18 cellular contexts compared by ENCODE assay signal in the genomic region with DNA sequence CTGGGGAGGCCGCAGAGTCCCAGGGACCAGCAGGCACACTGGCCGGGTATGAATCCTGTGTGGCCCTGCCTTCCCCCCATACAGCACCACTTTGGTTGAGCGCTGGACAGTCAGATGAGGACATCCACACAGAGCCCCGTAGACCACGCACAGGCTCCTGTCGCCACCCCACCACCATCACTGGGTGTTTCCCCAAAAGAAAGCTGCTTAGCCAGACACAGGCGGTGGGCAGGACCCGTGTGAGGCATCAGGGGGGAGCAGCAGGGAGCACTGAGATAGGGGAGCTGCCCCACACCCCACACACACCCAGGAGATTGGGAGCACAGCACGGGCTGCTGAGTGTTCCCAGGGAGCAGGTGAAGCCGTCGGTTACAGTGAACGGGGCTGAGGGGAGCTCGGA. TPM values are rescaled to one million over a fixed set of nuclear protein-coding genes. Genes with fewer than 3 reads are reported as not detected.
A peak's percentile ranks its signal among the peaks of the same experiment; 100 is the strongest.
DNase-seq lines count a peak whose midpoint lies in the region; ATAC-seq and TF ChIP-seq lines count a peak whose summit lies in the region.
"Had no signal": no experiment of that assay in that cellular context is flagged by ENCODE, and none has a peak within 500 bp of the region (broad histone marks: within the 10 kb centered on the region; RNA-seq: fewer than 3 reads in every experiment).

No MANE protein-coding gene starts in this region.

- no peaks in the 10 kb centered on the region for H3K36me3 ChIP-seq in colonic mucosa
- no peaks in the 10 kb centered on the region for H3K36me3 ChIP-seq in naive thymus-derived CD4-positive, alpha-beta T cell (ENCODE audit: control insufficient read depth in 2 of 3, insufficient read depth in 3 of 3, low read length in 3 of 3)
- H3K36me3 ChIP-seq: esophagus squamous epithelium had no signal

- peaks cover 0 to 2% (median 0%) of the 10 kb centered on the region in 7 donors for H3K4me1 Mint-ChIP-seq in naive thymus-derived CD4-positive, alpha-beta T cell
- no peaks in the 10 kb centered on the region for H3K4me1 Mint-ChIP-seq in type B pancreatic cell (ENCODE audit: unreplicated experiment)

- no peaks in the 10 kb centered on the region for H3K9me3 ChIP-seq in colonic mucosa
- no peaks in the 10 kb centered on the region for H3K9me3 ChIP-seq in naive thymus-derived CD4-positive, alpha-beta T cell (ENCODE audit: control insufficient read depth in 2 of 3, low read length in 3 of 3)
- H3K9me3 ChIP-seq: esophagus squamous epithelium had no signal

- H3K27ac Mint-ChIP-seq in naive thymus-derived CD4-positive, alpha-beta T cell = no peak overlapping the region
- no peak overlapping the region for H3K27ac Mint-ChIP-seq in type B pancreatic cell
- H3K27ac Mint-ChIP-seq: activated naive CD4-positive, alpha-beta T cell treated with anti-CD3 and anti-CD28 coated beads, Interleukin-2, amount 50 U/mL, for 72 hours; CD4-positive, alpha-beta T cell; stimulated activated naive CD8-positive, alpha-beta T cell treated with anti-CD3 and anti-CD28 coated beads, Interleukin-15, Interleukin-2, amounts not matched to agents 100 ng/mL and 50 ng/mL, for 24 hours had no signal

- H3K9ac ChIP-seq in colonic mucosa (ENCODE audit: low read depth in 2 of 2, low read length in 2 of 2) = no peak overlapping the region
- H3K9ac ChIP-seq: KMS-11 had no signal

- H3K4me1 ChIP-seq in colonic mucosa = no peaks in the 10 kb centered on the region
- no peaks in the 10 kb centered on the region for H3K4me1 ChIP-seq in naive thymus-derived CD4-positive, alpha-beta T cell (ENCODE audit: control insufficient read depth in 2 of 2, insufficient read depth in 2 of 2, low read length in 2 of 2)

- POLR2A ChIA-PET in naive thymus-derived CD4-positive, alpha-beta T cell (lab: Charles Lee) = no interaction called here

- no peak overlapping the region for H3K27ac ChIP-seq in colonic mucosa
- H3K27ac ChIP-seq in naive thymus-derived CD4-positive, alpha-beta T cell (ENCODE audit: low read depth, low read length) = no peak overlapping the region
- H3K27ac ChIP-seq: dorsolateral prefrontal cortex, esophagus squamous epithelium, KMS-11 had no signal

- peaks cover 0 to 6% (median 4%) of the 10 kb centered on the region in 5 donors for H3K27me3 Mint-ChIP-seq in naive thymus-derived CD4-positive, alpha-beta T cell
- H3K27me3 Mint-ChIP-seq in type B pancreatic cell = no peaks in the 10 kb centered on the region
- H3K27me3 Mint-ChIP-seq: CD4-positive, alpha-beta T cell had no signal

- no peaks in the 10 kb centered on the region for H3K9me3 Mint-ChIP-seq in naive thymus-derived CD4-positive, alpha-beta T cell
- H3K9me3 Mint-ChIP-seq in type B pancreatic cell = no peaks in the 10 kb centered on the region
- H3K9me3 Mint-ChIP-seq: activated naive CD4-positive, alpha-beta T cell treated with anti-CD3 and anti-CD28 coated beads, Interleukin-2, amount 50 U/mL, for 72 hours; CD4-positive, alpha-beta T cell; stimulated activated naive CD8-positive, alpha-beta T cell treated with anti-CD3 and anti-CD28 coated beads, Interleukin-15, Interleukin-2, amounts not matched to agents 100 ng/mL and 50 ng/mL, for 24 hours had no signal

- ATAC-seq in naive thymus-derived CD4-positive, alpha-beta T cell = peak; percentile 6
- no peak for ATAC-seq in GM18520 (IDR thresholded peaks at IDR 0.05; ENCODE audit: unreplicated experiment)
- ATAC-seq: activated naive CD4-positive, alpha-beta T cell treated with anti-CD3 and anti-CD28 coated beads, Interleukin-2, amount 50 U/mL, for 72 hours had no signal

- intact Hi-C loops in colonic mucosa (cut with DNase I) = no loop called here
- intact Hi-C loops in naive thymus-derived CD4-positive, alpha-beta T cell (cut with micrococcal nuclease) = no loop called here

- H3K4me3 Mint-ChIP-seq in naive thymus-derived CD4-positive, alpha-beta T cell = no peak overlapping the region
- H3K4me3 Mint-ChIP-seq in type B pancreatic cell = no peak overlapping the region
- H3K4me3 Mint-ChIP-seq: CD4-positive, alpha-beta T cell; stimulated activated naive CD8-positive, alpha-beta T cell treated with anti-CD3 and anti-CD28 coated beads, Interleukin-15, Interleukin-2, amounts not matched to agents 100 ng/mL and 50 ng/mL, for 24 hours had no signal

- H3K36me3 Mint-ChIP-seq in naive thymus-derived CD4-positive, alpha-beta T cell = no peaks in the 10 kb centered on the region
- no peaks in the 10 kb centered on the region for H3K36me3 Mint-ChIP-seq in type B pancreatic cell
- H3K36me3 Mint-ChIP-seq: activated naive CD4-positive, alpha-beta T cell treated with anti-CD3 and anti-CD28 coated beads, Interleukin-2, amount 50 U/mL, for 72 hours had no signal

- no peaks in the 10 kb centered on the region for H3K27me3 ChIP-seq in colonic mucosa
- H3K27me3 ChIP-seq in naive thymus-derived CD4-positive, alpha-beta T cell (ENCODE audit: control insufficient read depth in 2 of 2, insufficient read depth in 2 of 2, low read length in 2 of 2) = no peaks in the 10 kb centered on the region
- H3K27me3 ChIP-seq: dorsolateral prefrontal cortex had no signal

- DNase-seq in activated naive CD4-positive, alpha-beta T cell treated with anti-CD3 and anti-CD28 coated beads, Interleukin-2, amount 50 U/mL, for 16 hours = peak; percentile 5
- DNase-seq in activated naive CD4-positive, alpha-beta T cell (lab: John Stamatoyannopoulos, UW) = no peak
- DNase-seq in colonic mucosa (peak; percentile 5), type B pancreatic cell (ENCODE audit: extremely low spot score, unreplicated experiment) (peak; percentile 66), NCI-H1436 (lab: John Stamatoyannopoulos, UW) (no peak), HK-2 (ENCODE audit: unreplicated experiment) (no peak)
- peak in 1 of 9 donors; percentile 12 for DNase-seq in naive thymus-derived CD4-positive, alpha-beta T cell
- DNase-seq: DMS79 treated with DMSO at 0.1 percent for 48 hours, esophagus squamous epithelium, mesenchymal stem cell, NCI-H2029 treated with DMSO at 0.1 percent for 48 hours had no signal

- no peak overlapping the region for H3K4me3 ChIP-seq in colonic mucosa
- no peak overlapping the region for H3K4me3 ChIP-seq in naive thymus-derived CD4-positive, alpha-beta T cell (ENCODE audit: low read length)
- H3K4me3 ChIP-seq: dorsolateral prefrontal cortex, esophagus squamous epithelium had no signal

- CTCF ChIA-PET in naive thymus-derived CD4-positive, alpha-beta T cell (lab: Charles Lee) = no interaction called here

- TF ChIP-seq CTCF in colonic mucosa (IDR thresholded peaks at IDR 0.05) = no peak
- TF ChIP-seq CTCF in type B pancreatic cell (conservative IDR thresholded peaks at IDR 0.05) = no peak

RNA-seq across cellular contexts. Expression of a gene that starts 42.4 kb away (rescaled TPM):
- total RNA-seq in colonic mucosa = 10 to 100 TPM; 27.6 to 33.1 TPM
- total RNA-seq in naive thymus-derived CD4-positive, alpha-beta T cell = 10 to 100 TPM; 24.1 to 33.6 (median 29.6) TPM
- polyA plus RNA-seq in naive thymus-derived CD4-positive, alpha-beta T cell = 10 to 100 TPM; 26.5 to 31.2 TPM
- total RNA-seq in type B pancreatic cell (ENCODE audit: low replicate concordance) = 53.6 and 56.4 TPM in 2 replicates

RNA-seq across cellular contexts. Expression of a gene that starts 54.1 kb away (rescaled TPM):
- total RNA-seq in colonic mucosa = 10 to 100 TPM; 15.3 to 25.6 TPM
- total RNA-seq in naive thymus-derived CD4-positive, alpha-beta T cell = not detected
- polyA plus RNA-seq in naive thymus-derived CD4-positive, alpha-beta T cell = not detected
- total RNA-seq in type B pancreatic cell (ENCODE audit: low replicate concordance) = 5.0 and 10.2 TPM in 2 replicates
- total RNA-seq: CD4-positive, alpha-beta T cell had no signal
- polyA plus RNA-seq: AG04450 had no signal

Comparison
In these comparisons a context has a peak if more than half of its experiments do, and no peak if none do; other contexts are left out.
1. DNase-seq: peak in activated naive CD4-positive, alpha-beta T cell treated with anti-CD3 and anti-CD28 coated beads, Interleukin-2, amount 50 U/mL, for 16 hours (single experiment), colonic mucosa (single experiment) and type B pancreatic cell (single experiment); none in activated naive CD4-positive, alpha-beta T cell (0 of 4), NCI-H1436 (single experiment) and HK-2 (single experiment).